In the genomic region with DNA sequence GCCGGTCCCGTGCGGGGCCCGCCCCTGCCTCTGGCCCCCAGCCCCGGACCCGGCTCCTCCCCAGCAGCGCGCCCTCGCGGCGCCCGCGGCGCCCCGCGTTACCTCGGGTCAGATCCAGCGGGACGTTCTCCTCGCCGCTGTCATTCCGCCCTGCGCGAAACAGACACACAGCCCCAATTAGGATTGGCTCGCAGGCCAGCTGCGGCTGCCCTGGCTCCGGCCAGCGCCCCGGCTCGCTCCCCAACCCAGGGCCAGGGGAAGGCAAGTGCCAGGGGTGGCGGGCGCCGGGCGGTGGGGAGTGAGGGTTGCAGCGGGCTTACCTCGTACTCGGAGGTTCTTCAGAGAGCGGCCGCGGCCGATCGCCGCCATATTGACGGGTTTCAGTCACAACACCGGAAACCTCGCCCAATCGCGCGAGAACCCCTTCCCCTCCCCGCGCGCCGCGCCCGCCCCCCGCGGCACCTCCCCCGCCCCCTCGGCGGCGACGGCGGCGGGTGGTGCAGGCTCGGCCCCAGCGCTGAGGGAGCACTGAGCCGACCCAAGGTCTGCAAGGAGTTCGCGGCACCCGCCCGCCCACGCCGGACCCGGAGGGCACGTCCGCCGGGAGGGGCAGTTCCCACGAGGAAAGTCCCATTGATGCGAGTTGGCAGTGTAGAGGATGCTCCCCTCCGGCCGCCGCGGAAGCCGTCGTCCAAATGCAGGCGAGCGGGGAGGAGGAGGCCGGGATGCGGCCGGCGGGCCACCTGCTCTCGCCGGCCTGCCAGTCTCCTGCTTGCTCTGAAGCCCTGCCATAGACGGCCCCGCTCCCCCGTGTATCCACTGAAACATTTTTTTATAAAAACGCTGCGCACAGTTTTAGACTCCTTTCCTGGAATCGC, we compare ENCODE assay signal across 8 cellular contexts. TPM values are rescaled to one million over a fixed set of nuclear protein-coding genes. Genes with fewer than 3 reads are reported as not detected.
DNase-seq lines count a peak whose midpoint lies in the region; ATAC-seq lines count a peak whose summit lies in the region.

A gene with protein sequence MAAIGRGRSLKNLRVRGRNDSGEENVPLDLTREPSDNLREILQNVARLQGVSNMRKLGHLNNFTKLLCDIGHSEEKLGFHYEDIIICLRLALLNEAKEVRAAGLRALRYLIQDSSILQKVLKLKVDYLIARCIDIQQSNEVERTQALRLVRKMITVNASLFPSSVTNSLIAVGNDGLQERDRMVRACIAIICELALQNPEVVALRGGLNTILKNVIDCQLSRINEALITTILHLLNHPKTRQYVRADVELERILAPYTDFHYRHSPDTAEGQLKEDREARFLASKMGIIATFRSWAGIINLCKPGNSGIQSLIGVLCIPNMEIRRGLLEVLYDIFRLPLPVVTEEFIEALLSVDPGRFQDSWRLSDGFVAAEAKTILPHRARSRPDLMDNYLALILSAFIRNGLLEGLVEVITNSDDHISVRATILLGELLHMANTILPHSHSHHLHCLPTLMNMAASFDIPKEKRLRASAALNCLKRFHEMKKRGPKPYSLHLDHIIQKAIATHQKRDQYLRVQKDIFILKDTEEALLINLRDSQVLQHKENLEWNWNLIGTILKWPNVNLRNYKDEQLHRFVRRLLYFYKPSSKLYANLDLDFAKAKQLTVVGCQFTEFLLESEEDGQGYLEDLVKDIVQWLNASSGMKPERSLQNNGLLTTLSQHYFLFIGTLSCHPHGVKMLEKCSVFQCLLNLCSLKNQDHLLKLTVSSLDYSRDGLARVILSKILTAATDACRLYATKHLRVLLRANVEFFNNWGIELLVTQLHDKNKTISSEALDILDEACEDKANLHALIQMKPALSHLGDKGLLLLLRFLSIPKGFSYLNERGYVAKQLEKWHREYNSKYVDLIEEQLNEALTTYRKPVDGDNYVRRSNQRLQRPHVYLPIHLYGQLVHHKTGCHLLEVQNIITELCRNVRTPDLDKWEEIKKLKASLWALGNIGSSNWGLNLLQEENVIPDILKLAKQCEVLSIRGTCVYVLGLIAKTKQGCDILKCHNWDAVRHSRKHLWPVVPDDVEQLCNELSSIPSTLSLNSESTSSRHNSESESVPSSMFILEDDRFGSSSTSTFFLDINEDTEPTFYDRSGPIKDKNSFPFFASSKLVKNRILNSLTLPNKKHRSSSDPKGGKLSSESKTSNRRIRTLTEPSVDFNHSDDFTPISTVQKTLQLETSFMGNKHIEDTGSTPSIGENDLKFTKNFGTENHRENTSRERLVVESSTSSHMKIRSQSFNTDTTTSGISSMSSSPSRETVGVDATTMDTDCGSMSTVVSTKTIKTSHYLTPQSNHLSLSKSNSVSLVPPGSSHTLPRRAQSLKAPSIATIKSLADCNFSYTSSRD (N-terminal part only) (minus strand): TSS at position 391 of the 878 bp plus-strand sequence. CDS start 22 bp downstream, at position 369.

- no peaks in the 10 kb centered on the region for H3K9me3 Mint-ChIP-seq in IgD-negative memory B cell

- no peaks in the 10 kb centered on the region for H3K9me3 ChIP-seq in mucosa of rectum (ENCODE audit: control insufficient read depth in 2 of 2, low read length in 2 of 2)

- H3K27ac ChIP-seq in epithelial cell of prostate (peak within 1 kb of the TSS; percentile 90), mucosa of rectum (ENCODE audit: low read depth in 2 of 2, low read length in 2 of 2) (peak within 1 kb of the TSS; percentile 97 to 99)

- H3K9ac ChIP-seq in mucosa of rectum (ENCODE audit: low read depth in 1 of 2, low read length in 2 of 2), result peak within 1 kb of the TSS; percentile 79 to 96

- DNase-seq in DMS114 treated with DMSO at 0.1 percent for 48 hours (lab: John Stamatoyannopoulos, UW; ENCODE audit: unreplicated experiment) (peak; percentile 45), OCI-M1 (lab: John Stamatoyannopoulos, UW) (peak; percentile 92), activated T-cell treated with anti-CD3 and anti-CD28 coated beads for 48 hours (ENCODE audit: low read depth) (peak; percentile 92), epithelial cell of prostate (ENCODE audit: low read depth, low spot score) (peak; percentile 59)
- DNase-seq in stimulated activated CD8-positive, alpha-beta memory T cell treated with anti-CD3 and anti-CD28 coated beads, Interleukin-4, amount 100 ng/mL, for 48 hours, result peak; percentile 94

- H3K4me3 ChIP-seq in mucosa of rectum (ENCODE audit: low read length in 2 of 2), result peak within 1 kb of the TSS; percentile 93 to 96

- H3K27me3 Mint-ChIP-seq in IgD-negative memory B cell, result no peaks in the 10 kb centered on the region

- H3K4me1 Mint-ChIP-seq in IgD-negative memory B cell, result peaks cover 29 to 51% (median 46%) of the 10 kb centered on the region in 3 donors

- peaks cover 5 to 9% of the 10 kb centered on the region in 2 donors for H3K4me1 ChIP-seq in mucosa of rectum (ENCODE audit: control insufficient read depth in 2 of 2, insufficient read depth in 2 of 2, low read length in 2 of 2)

- peak within 1 kb of the TSS; percentile 96 to 99 (median 96) for H3K27ac Mint-ChIP-seq in IgD-negative memory B cell

- peak within 1 kb of the TSS; percentile 72 to 98 (median 97) for H3K4me3 Mint-ChIP-seq in IgD-negative memory B cell

- peak; percentile 64 for ATAC-seq in GM21576 (IDR thresholded peaks at IDR 0.05; ENCODE audit: unreplicated experiment)

- H3K36me3 ChIP-seq in mucosa of rectum (ENCODE audit: control insufficient read depth in 2 of 2, insufficient read depth in 2 of 2, low read length in 2 of 2), result no peaks in the 10 kb centered on the region

- H3K27me3 ChIP-seq in mucosa of rectum (ENCODE audit: control insufficient read depth in 2 of 2, insufficient read depth in 2 of 2, low read length in 2 of 2), result no peaks in the 10 kb centered on the region

- no peaks in the 10 kb centered on the region for H3K36me3 Mint-ChIP-seq in IgD-negative memory B cell

RNA-seq across cellular contexts. Expression of the gene that starts here (rescaled TPM):
- polyA plus RNA-seq in IgD-negative memory B cell, result 11.8 TPM

Comparison
In these comparisons a context has a peak if more than half of its experiments do, and no peak if none do; other contexts are left out.
1. Peak in every context shown above with its lines: DNase-seq, ATAC-seq, H3K4me3 ChIP-seq and H3K27ac ChIP-seq.